Comparison of ENCODE assay signal across 15 cellular contexts in the genomic region with DNA sequence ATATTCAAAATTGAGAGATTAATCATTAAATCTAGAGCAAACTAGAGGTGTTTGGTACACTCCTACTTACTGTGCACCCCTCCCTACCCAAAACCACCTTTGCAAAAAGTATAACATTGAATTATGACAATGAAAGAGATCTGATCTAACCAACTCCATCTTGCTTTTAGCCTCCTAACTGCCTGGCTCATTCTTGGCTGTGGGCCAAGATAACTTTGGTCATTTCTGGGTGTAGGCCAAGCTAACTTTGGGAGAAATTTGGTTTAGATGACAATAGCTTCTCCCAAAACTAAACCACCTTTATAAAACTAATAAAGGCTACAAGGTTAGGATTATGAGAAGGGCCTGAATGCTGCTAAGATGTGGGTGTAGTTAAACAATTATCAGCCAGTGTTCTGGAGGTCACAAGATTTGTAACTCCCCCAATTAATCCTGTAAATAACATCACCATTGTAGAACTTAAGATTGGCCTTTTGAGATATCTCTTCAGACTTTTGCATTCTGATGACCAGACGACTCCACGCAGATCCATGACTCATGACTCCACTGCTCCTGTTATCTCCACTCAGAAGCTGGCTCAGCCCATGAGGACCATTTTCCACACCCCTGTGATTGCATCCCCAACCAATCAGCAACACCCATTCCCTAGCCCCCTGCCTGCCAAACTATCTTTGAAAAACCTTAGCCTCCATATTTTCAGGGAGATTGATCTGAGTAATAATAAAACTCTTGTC.
"Had no signal": no experiment of that assay in that cellular context is flagged by ENCODE, and none has a peak within 500 bp of the region (broad histone marks: within the 10 kb centered on the region; RNA-seq: fewer than 3 reads in every experiment).

No MANE protein-coding gene starts in this region.

- H3K4me1 Mint-ChIP-seq: activated T-helper 17 cell treated with anti-CD3 and anti-CD28 coated beads, Interleukin-2, amount 50 U/mL, for 72 hours; neural progenitor cell; stimulated activated memory B cell treated with anti-CD40 and anti-IgM and Interleukin-4, amounts not matched to agents 10 μg/mL and 1 μg/mL and 100 μg/mL, for 72 hours had no signal

- H3K4me3 ChIP-seq: ascending aorta, neural progenitor cell, ovary, tibial artery had no signal

- H3K27ac Mint-ChIP-seq: activated T-helper 17 cell treated with anti-CD3 and anti-CD28 coated beads, Interleukin-2, amount 50 U/mL, for 72 hours; neural progenitor cell; stimulated activated memory B cell treated with anti-CD40 and anti-IgM and Interleukin-4, amounts not matched to agents 10 μg/mL and 1 μg/mL and 100 μg/mL, for 72 hours; T-helper 2 cell treated with Interferon-gamma antibody and Interleukin-4, amounts not matched to agents 5 μg/mL and 100 μg/mL, for 36 hours had no signal

- H3K36me3 Mint-ChIP-seq: neural progenitor cell; stimulated activated memory B cell treated with anti-CD40 and anti-IgM and Interleukin-4, amounts not matched to agents 10 μg/mL and 1 μg/mL and 100 μg/mL, for 72 hours had no signal

- ATAC-seq: activated T-helper 17 cell treated with anti-CD3 and anti-CD28 coated beads, Interleukin-2, amount 50 U/mL, for 72 hours; left lobe of liver; stimulated activated memory B cell treated with anti-CD40 and anti-IgM and Interleukin-4, amounts not matched to agents 10 μg/mL and 1 μg/mL and 100 μg/mL, for 72 hours had no signal

- H3K9me3 Mint-ChIP-seq: activated T-helper 17 cell treated with anti-CD3 and anti-CD28 coated beads, Interleukin-2, amount 50 U/mL, for 72 hours had no signal

- H3K27me3 Mint-ChIP-seq: activated T-helper 17 cell treated with anti-CD3 and anti-CD28 coated beads, Interleukin-2, amount 50 U/mL, for 72 hours; stimulated activated memory B cell treated with anti-CD40 and anti-IgM and Interleukin-4, amounts not matched to agents 10 μg/mL and 1 μg/mL and 100 μg/mL, for 72 hours had no signal

- DNase-seq: activated CD4-positive, alpha-beta T cell treated with anti-CD3 and anti-CD28 coated beads, Interleukin-2, amount 50 U/mL, for 1 hour; activated naive CD4-positive, alpha-beta T cell treated with Interleukin-2 at 50 U/mL for 16 hours; cortex of kidney; effector CD4-positive, alpha-beta T cell; islet precursor cell; midbrain; ovary; stimulated activated CD4-positive, alpha-beta T cell treated with anti-CD3 and anti-CD28 coated beads, Interleukin-2, amount 100 ng/mL, for 48 hours; tibial artery had no signal

- H3K4me3 Mint-ChIP-seq: activated T-helper 17 cell treated with anti-CD3 and anti-CD28 coated beads, Interleukin-2, amount 50 U/mL, for 72 hours; neural progenitor cell; stimulated activated memory B cell treated with anti-CD40 and anti-IgM and Interleukin-4, amounts not matched to agents 10 μg/mL and 1 μg/mL and 100 μg/mL, for 72 hours; T-helper 2 cell treated with Interferon-gamma antibody and Interleukin-4, amounts not matched to agents 5 μg/mL and 100 μg/mL, for 36 hours had no signal
